Comparison of ENCODE assay signal across 1 cellular context in genomic region chr5:157948738-157949410, GRCh38.
TF ChIP-seq lines count a peak whose summit lies in the region.

No MANE protein-coding gene starts in this region.

TF ChIP-seq in K562, 482 proteins besides CTCF, POLR2A, EP300 and RAD21 (continued from another document):
- TF ChIP-seq ZBTB49 (CRISPR knock-in tag; IDR thresholded peaks at IDR 0.05; ENCODE audit: borderline replicate concordance) (no peak), SPI1 (IDR thresholded peaks at IDR 0.05; ENCODE audit: borderline replicate concordance, low read depth, low read length) (peak; percentile 74), KAT8 (IDR thresholded peaks at IDR 0.05; ENCODE audit: low read depth) (no peak), NKRF (IDR thresholded peaks at IDR 0.05; ENCODE audit: borderline replicate concordance) (no peak), ZNF3 (CRISPR knock-in tag; IDR thresholded peaks at IDR 0.05) (no peak), CHD1 (IDR thresholded peaks at IDR 0.05; ENCODE audit: low read length) (no peak), NR2C2 (CRISPR knock-in tag; IDR thresholded peaks at IDR 0.05) (no peak), NR2C2 (tag; IDR thresholded peaks at IDR 0.05) (0 out of 2 replicates have a peak, but pooled peaks have one; percentile 13), ZNF239 (CRISPR knock-in tag; IDR thresholded peaks at IDR 0.05) (no peak), ZNF280B (CRISPR knock-in tag; IDR thresholded peaks at IDR 0.05) (no peak), CEBPG (CRISPR knock-in tag; IDR thresholded peaks at IDR 0.05) (no peak), CEBPG (tag; conservative IDR thresholded peaks at IDR 0.05 in 1 of 2, IDR thresholded peaks at IDR 0.05 in 1 of 2) (no peak), RBM17 (IDR thresholded peaks at IDR 0.05; ENCODE audit: borderline replicate concordance, low read depth, low read length) (no peak), HMG20A (CRISPR knock-in tag; conservative IDR thresholded peaks at IDR 0.05) (no peak), SNIP1 (IDR thresholded peaks at IDR 0.05; ENCODE audit: low read depth) (peak; percentile 69), CHCHD3 (CRISPR knock-in tag; IDR thresholded peaks at IDR 0.05) (no peak), MAZ (CRISPR knock-in tag; conservative IDR thresholded peaks at IDR 0.05 in 1 of 2, IDR thresholded peaks at IDR 0.05 in 1 of 2) (peak in 1 of 2 experiments; percentile 63; a peak in 2 of 4 replicates), SMAD3 (CRISPR knock-in tag; conservative IDR thresholded peaks at IDR 0.05) (no peak), ZNF124 (CRISPR knock-in tag; IDR thresholded peaks at IDR 0.05) (no peak)
- TF ChIP-seq, protein P1, sequence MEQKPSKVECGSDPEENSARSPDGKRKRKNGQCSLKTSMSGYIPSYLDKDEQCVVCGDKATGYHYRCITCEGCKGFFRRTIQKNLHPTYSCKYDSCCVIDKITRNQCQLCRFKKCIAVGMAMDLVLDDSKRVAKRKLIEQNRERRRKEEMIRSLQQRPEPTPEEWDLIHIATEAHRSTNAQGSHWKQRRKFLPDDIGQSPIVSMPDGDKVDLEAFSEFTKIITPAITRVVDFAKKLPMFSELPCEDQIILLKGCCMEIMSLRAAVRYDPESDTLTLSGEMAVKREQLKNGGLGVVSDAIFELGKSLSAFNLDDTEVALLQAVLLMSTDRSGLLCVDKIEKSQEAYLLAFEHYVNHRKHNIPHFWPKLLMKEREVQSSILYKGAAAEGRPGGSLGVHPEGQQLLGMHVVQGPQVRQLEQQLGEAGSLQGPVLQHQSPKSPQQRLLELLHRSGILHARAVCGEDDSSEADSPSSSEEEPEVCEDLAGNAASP (IDR thresholded peaks at IDR 0.05), result no peak
